1 cellular context compared by ENCODE assay signal in genomic region chr7:73674468-73675124, GRCh38.
TF ChIP-seq lines count a peak whose summit lies in the region.

No MANE protein-coding gene starts in this region.

TF ChIP-seq in HepG2, 621 proteins besides CTCF, POLR2A, EP300 and RAD21:
- TF ChIP-seq POLR2G (IDR thresholded peaks at IDR 0.05; ENCODE audit: low read depth, low read length) (peak; percentile 27; the same call in 1 of the 2 replicates), TIGD3 (CRISPR knock-in tag; IDR thresholded peaks at IDR 0.05; ENCODE audit: borderline replicate concordance) (no peak), MBNL3 (CRISPR knock-in tag; conservative IDR thresholded peaks at IDR 0.05) (no peak), KLF16 (CRISPR knock-in tag; IDR thresholded peaks at IDR 0.05) (no peak)
TF ChIP-seq in HepG2: peak in this region for 1.
